In genomic region chr19:50420127-50420526, GRCh38 we compare ENCODE assay signal across 1 cellular context.
TF ChIP-seq lines count a peak whose summit lies in the region.

No MANE protein-coding gene starts in this region.

TF ChIP-seq in H1, 55 proteins besides CTCF, POLR2A, EP300 and RAD21:
- TF ChIP-seq GTF2F1 (IDR thresholded peaks at IDR 0.05; ENCODE audit: borderline replicate concordance, low read depth, low read length) = no peak
- no peak for TF ChIP-seq JUN (IDR thresholded peaks at IDR 0.05; ENCODE audit: low read depth, low read length)
- TF ChIP-seq SP1 (IDR thresholded peaks at IDR 0.05; ENCODE audit: low read depth, low read length) = no peak
- TF ChIP-seq BRCA1 (IDR thresholded peaks at IDR 0.05; ENCODE audit: low read depth, low read length) = no peak
- TF ChIP-seq, protein P1, sequence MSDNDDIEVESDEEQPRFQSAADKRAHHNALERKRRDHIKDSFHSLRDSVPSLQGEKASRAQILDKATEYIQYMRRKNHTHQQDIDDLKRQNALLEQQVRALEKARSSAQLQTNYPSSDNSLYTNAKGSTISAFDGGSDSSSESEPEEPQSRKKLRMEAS (IDR thresholded peaks at IDR 0.05) = no peak
- no peak for TF ChIP-seq TAF7 (optimal IDR thresholded peaks at IDR 0.05; ENCODE audit: borderline replicate concordance, low read depth, low read length)
- no peak for TF ChIP-seq E2F6 (IDR thresholded peaks at IDR 0.05)
- no peak for TF ChIP-seq CBX5 (IDR thresholded peaks at IDR 0.05; ENCODE audit: low read depth, low read length)
- TF ChIP-seq, protein P2, sequence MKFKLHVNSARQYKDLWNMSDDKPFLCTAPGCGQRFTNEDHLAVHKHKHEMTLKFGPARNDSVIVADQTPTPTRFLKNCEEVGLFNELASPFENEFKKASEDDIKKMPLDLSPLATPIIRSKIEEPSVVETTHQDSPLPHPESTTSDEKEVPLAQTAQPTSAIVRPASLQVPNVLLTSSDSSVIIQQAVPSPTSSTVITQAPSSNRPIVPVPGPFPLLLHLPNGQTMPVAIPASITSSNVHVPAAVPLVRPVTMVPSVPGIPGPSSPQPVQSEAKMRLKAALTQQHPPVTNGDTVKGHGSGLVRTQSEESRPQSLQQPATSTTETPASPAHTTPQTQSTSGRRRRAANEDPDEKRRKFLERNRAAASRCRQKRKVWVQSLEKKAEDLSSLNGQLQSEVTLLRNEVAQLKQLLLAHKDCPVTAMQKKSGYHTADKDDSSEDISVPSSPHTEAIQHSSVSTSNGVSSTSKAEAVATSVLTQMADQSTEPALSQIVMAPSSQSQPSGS (IDR thresholded peaks at IDR 0.05; ENCODE audit: low read length) = no peak
- TF ChIP-seq ZNF274 (IDR thresholded peaks at IDR 0.05; ENCODE audit: borderline replicate concordance, extremely low read depth, low read length) = no peak
- no peak for TF ChIP-seq POU5F1 (IDR thresholded peaks at IDR 0.05; ENCODE audit: low read depth, low read length)
TF ChIP-seq in H1: peak in this region for 0.
